In genomic region chr3:149196805-149197204, GRCh38 we compare ENCODE assay signal across 7 cellular contexts. TPM values are rescaled to one million over a fixed set of nuclear protein-coding genes. Genes with fewer than 3 reads are reported as not detected.
"Had no signal": no experiment of that assay in that cellular context is flagged by ENCODE, and none has a peak within 500 bp of the region (broad histone marks: within the 10 kb centered on the region; RNA-seq: fewer than 3 reads in every experiment).

No MANE protein-coding gene starts in this region.

RNA-seq across cellular contexts. Expression of gene CP, which starts 24.8 kb away (rescaled TPM):
- total RNA-seq: endothelial cell of umbilical vein; epithelial cell of proximal tubule; fibroblast of lung; foreskin keratinocyte; kidney epithelial cell; myocyte; naive thymus-derived CD8-positive, alpha-beta T cell had no signal
- polyA plus RNA-seq: endothelial cell of umbilical vein, foreskin keratinocyte had no signal
